Comparison of ENCODE assay signal across 8 cellular contexts in genomic region chr17:81519284-81520020, GRCh38. TPM values are rescaled to one million over a fixed set of nuclear protein-coding genes. Genes with fewer than 3 reads are reported as not detected.
DNase-seq lines count a peak whose midpoint lies in the region; ATAC-seq, FAIRE-seq and TF ChIP-seq lines count a peak whose summit lies in the region.

No MANE protein-coding gene starts in this region.

- H3K4me1 ChIP-seq in A549: peaks cover 43% of the 10 kb centered on the region
- peaks cover 2 to 23% (median 10%) of the 10 kb centered on the region in 4 donors for H3K4me1 ChIP-seq in liver (ENCODE audit: control insufficient read depth in 4 of 4, insufficient read depth in 4 of 4, low read length in 3 of 4)

- peak; percentile 47 to 67; a peak in 4 of 5 replicates for TF ChIP-seq RAD21 in A549 (conservative IDR thresholded peaks at IDR 0.05 in 1 of 2, IDR thresholded peaks at IDR 0.05 in 1 of 2)
- TF ChIP-seq RAD21 in liver (IDR thresholded peaks at IDR 0.05): peak in 1 of 2 donors; percentile 50

- peak; percentile 61 to 66 for DNase-seq in A549 (ENCODE audit: low read depth in 1 of 2, low spot score in 1 of 2)
- peak; percentile 61 for DNase-seq in T-helper 22 cell (ENCODE audit: low read depth)
- peak; percentile 31 for DNase-seq in bronchial epithelial cell (ENCODE audit: low read depth)
- DNase-seq in stimulated activated effector memory CD8-positive, alpha-beta T cell treated with anti-CD3 and anti-CD28 coated beads, Interleukin-12 subunit alpha, Interleukin-12 subunit beta, amount 100 ng/mL, for 72 hours (ENCODE audit: low spot score in 2 of 2): peak; percentile 46 to 70
- no peak for DNase-seq in SIG-M5 (lab: John Stamatoyannopoulos, UW)

- H3K36me3 ChIP-seq in bronchial epithelial cell (ENCODE audit: control insufficient read depth, insufficient read depth, low read length) (peaks cover 2% of the 10 kb centered on the region), liver (ENCODE audit: control insufficient read depth in 4 of 4, insufficient read depth in 3 of 4, low read depth in 1 of 4, low read length in 3 of 4) (no peaks in the 10 kb centered on the region)

- peaks cover 5% of the 10 kb centered on the region for H3K36me3 Mint-ChIP-seq in stimulated activated effector memory CD8-positive, alpha-beta T cell treated with anti-CD3 and anti-CD28 coated beads, Interleukin-12 subunit alpha, Interleukin-12 subunit beta, amount 100 ng/mL, for 72 hours

- H3K4me3 Mint-ChIP-seq in stimulated activated effector memory CD8-positive, alpha-beta T cell treated with anti-CD3 and anti-CD28 coated beads, Interleukin-12 subunit alpha, Interleukin-12 subunit beta, amount 100 ng/mL, for 72 hours: peak overlapping the region; percentile 98

- FAIRE-seq in A549 (lab: Jason Lieb, UNC) (no peak), bronchial epithelial cell (lab: Jason Lieb, UNC) (no peak)

- peak overlapping the region; percentile 99 for H3K4me2 ChIP-seq in A549

- H3K27ac ChIP-seq in A549 (peak overlapping the region; percentile 89 to 99), liver (ENCODE audit: low read depth in 1 of 2, low read length in 2 of 2) (peak overlapping the region in 1 of 2 donors; percentile 35)

- H3K4me3 ChIP-seq in A549: peak overlapping the region; percentile 66
- peak overlapping the region; percentile 45 for H3K4me3 ChIP-seq in bronchial epithelial cell (ENCODE audit: low read depth, low read length)
- H3K4me3 ChIP-seq in liver (ENCODE audit: low read depth in 1 of 3, low read length in 3 of 3): peak overlapping the region in 1 of 3 donors; percentile 33

- no peak overlapping the region for H3K27ac Mint-ChIP-seq in stimulated activated effector memory CD8-positive, alpha-beta T cell treated with anti-CD3 and anti-CD28 coated beads, Interleukin-12 subunit alpha, Interleukin-12 subunit beta, amount 100 ng/mL, for 72 hours

- ATAC-seq in A549 (peak; percentile 42 to 48), GM21529 (IDR thresholded peaks at IDR 0.05; ENCODE audit: unreplicated experiment) (peak; percentile 21), SK-N-SH treated with all-trans-retinoic acid at 6 μM for 48 hours (no peak)
- ATAC-seq in stimulated activated effector memory CD8-positive, alpha-beta T cell treated with anti-CD3 and anti-CD28 coated beads, Interleukin-12 subunit alpha, Interleukin-12 subunit beta, amount 100 ng/mL, for 72 hours: peak; percentile 64

- H3K9ac ChIP-seq in liver (ENCODE audit: low read depth in 1 of 2, low read length in 2 of 2): no peak overlapping the region

- no peak; a peak in 1 of 5 replicates for TF ChIP-seq EP300 in A549 (IDR thresholded peaks at IDR 0.05)

- H3K9me3 Mint-ChIP-seq in stimulated activated effector memory CD8-positive, alpha-beta T cell treated with anti-CD3 and anti-CD28 coated beads, Interleukin-12 subunit alpha, Interleukin-12 subunit beta, amount 100 ng/mL, for 72 hours: no peaks in the 10 kb centered on the region

- POLR2A ChIA-PET in A549 (lab: Yijun Ruan, JAX): interaction anchor here (1.0 to 2.0 kb wide), 7 partner anchors 10 to 281 kb away, joined by 3 to 19 read pairs (median 4); partner anchors contain the start of genes ARL16, FSCN2, HGS and NDUFAF8

- WGBS in A549 (ENCODE audit: missing lambda C conversion rate): 17% methylated on average over 28 of the region's 61 CpGs
- WGBS in liver: 6% methylated on average over 61 of the region's 61 CpGs

- TF ChIP-seq CTCF in A549 (IDR thresholded peaks at IDR 0.05) (peak; percentile 62), bronchial epithelial cell (IDR thresholded peaks at IDR 0.05; ENCODE audit: insufficient read depth, low read length, severe bottlenecking) (peak; percentile 79), liver (IDR thresholded peaks at IDR 0.05; ENCODE audit: low read depth, low read length, missing input control) (peak; percentile 47)

- H3K9me3 ChIP-seq in A549: no peaks in the 10 kb centered on the region
- H3K9me3 ChIP-seq in liver (ENCODE audit: control insufficient read depth in 4 of 4, low read length in 3 of 4): no peaks in the 10 kb centered on the region

- H3K27me3 ChIP-seq in bronchial epithelial cell (ENCODE audit: control insufficient read depth, insufficient read depth, low read length): no peaks in the 10 kb centered on the region
- no peaks in the 10 kb centered on the region for H3K27me3 ChIP-seq in liver (ENCODE audit: control insufficient read depth in 4 of 4, insufficient read depth in 4 of 4, low read length in 3 of 4)

- peak; percentile 3 for TF ChIP-seq POLR2A in A549 (IDR thresholded peaks at IDR 0.05; ENCODE audit: low read length)

- H3K4me1 Mint-ChIP-seq in stimulated activated effector memory CD8-positive, alpha-beta T cell treated with anti-CD3 and anti-CD28 coated beads, Interleukin-12 subunit alpha, Interleukin-12 subunit beta, amount 100 ng/mL, for 72 hours: peaks cover 17% of the 10 kb centered on the region

- CTCF ChIA-PET in A549 (lab: Yijun Ruan, JAX): interaction anchor here (0.6 to 5.5 kb wide), 47 partner anchors 10 to 266 kb away, joined by 3 to 65 read pairs (median 4); partner anchors contain the start of genes CCDC137, FAAP100, FSCN2 and OXLD1

TF ChIP-seq in A549, 52 proteins besides CTCF, POLR2A, EP300 and RAD21 (continues in another document):
- TF ChIP-seq SREBF2 (IDR thresholded peaks at IDR 0.05) (no peak), ZC3H11A (IDR thresholded peaks at IDR 0.05) (no peak), JUN (IDR thresholded peaks at IDR 0.05) (peak in 1 of 2 experiments; percentile 60; a peak in 3 of 5 replicates), KDM5A (IDR thresholded peaks at IDR 0.05) (no peak; the same call in 1 of the 2 replicates), SMC3 (IDR thresholded peaks at IDR 0.05) (peak; percentile 64), MYC (IDR thresholded peaks at IDR 0.05; ENCODE audit: borderline replicate concordance, low read length) (peak; percentile 23; the same call in 1 of the 2 replicates), CBX2 (IDR thresholded peaks at IDR 0.05; ENCODE audit: borderline replicate concordance, low read depth) (no peak)

TF ChIP-seq in liver, 16 proteins besides CTCF, POLR2A, EP300 and RAD21 (continues in another document):
- no peak for TF ChIP-seq YY1 (IDR thresholded peaks at IDR 0.05)
- TF ChIP-seq MAX (IDR thresholded peaks at IDR 0.05): no peak
- no peak for TF ChIP-seq GABPA (IDR thresholded peaks at IDR 0.05 in 1 of 2, conservative IDR thresholded peaks at IDR 0.05 in 1 of 2)
- no peak for TF ChIP-seq NR2F2 (IDR thresholded peaks at IDR 0.05)
- no peak for TF ChIP-seq HNF4G (IDR thresholded peaks at IDR 0.05)
- TF ChIP-seq RXRA (IDR thresholded peaks at IDR 0.05): no peak

TF ChIP-seq in SK-N-SH treated with all-trans-retinoic acid at 6 μM for 48 hours, 23 proteins besides CTCF, POLR2A, EP300 and RAD21 (continues in another document):
- TF ChIP-seq ZNF70 (CRISPR knock-in tag; IDR thresholded peaks at IDR 0.05): no peak
- TF ChIP-seq, protein P1, sequence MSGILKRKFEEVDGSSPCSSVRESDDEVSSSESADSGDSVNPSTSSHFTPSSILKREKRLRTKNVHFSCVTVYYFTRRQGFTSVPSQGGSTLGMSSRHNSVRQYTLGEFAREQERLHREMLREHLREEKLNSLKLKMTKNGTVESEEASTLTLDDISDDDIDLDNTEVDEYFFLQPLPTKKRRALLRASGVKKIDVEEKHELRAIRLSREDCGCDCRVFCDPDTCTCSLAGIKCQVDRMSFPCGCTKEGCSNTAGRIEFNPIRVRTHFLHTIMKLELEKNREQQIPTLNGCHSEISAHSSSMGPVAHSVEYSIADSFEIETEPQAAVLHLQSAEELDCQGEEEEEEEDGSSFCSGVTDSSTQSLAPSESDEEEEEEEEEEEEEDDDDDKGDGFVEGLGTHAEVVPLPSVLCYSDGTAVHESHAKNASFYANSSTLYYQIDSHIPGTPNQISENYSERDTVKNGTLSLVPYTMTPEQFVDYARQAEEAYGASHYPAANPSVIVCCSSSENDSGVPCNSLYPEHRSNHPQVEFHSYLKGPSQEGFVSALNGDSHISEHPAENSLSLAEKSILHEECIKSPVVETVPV (CRISPR knock-in tag; IDR thresholded peaks at IDR 0.05): no peak
- no peak for TF ChIP-seq ZNF565 (CRISPR knock-in tag; conservative IDR thresholded peaks at IDR 0.05; ENCODE audit: low read depth)
- TF ChIP-seq ARNTL (CRISPR knock-in tag; IDR thresholded peaks at IDR 0.05; ENCODE audit: borderline replicate concordance, low read depth): no peak
- no peak for TF ChIP-seq ZNF8 (CRISPR knock-in tag; IDR thresholded peaks at IDR 0.05)
- TF ChIP-seq ZC3H10 (CRISPR knock-in tag; IDR thresholded peaks at IDR 0.05): no peak

RNA-seq across cellular contexts. Expression of gene ACTG1, which starts 6.9 kb away (rescaled TPM):
- polyA plus RNA-seq in A549 (2011; rRNA removed): 2,042 and 2,306 TPM in 2 replicates
- polyA plus RNA-seq in A549 (2012; cell fraction: cytosol; rRNA removed): 14,539 and 15,776 TPM in 2 replicates
- 26,089 and 28,335 TPM in 2 replicates for polyA plus RNA-seq in A549 (2012; cell fraction: nucleus; rRNA removed)
- 7,182 to 8,782 TPM (median 7,263 TPM) in 3 replicates for polyA plus RNA-seq in A549 (2017; fragmentation: RNase III; extraction: RNeasy Plus Mini Kit Qiagen cat#74134 plus additional on column Dnase treatment)
- polyA minus RNA-seq in A549 (2011; rRNA and poly(A)+ RNA removed): 2,054 and 3,772 TPM in 2 replicates
- total RNA-seq in bronchial epithelial cell: 2,981 and 3,623 TPM in 2 replicates
- total RNA-seq in liver: 1,000 to 10,000 TPM; 1,434 to 1,699 TPM
- polyA plus RNA-seq in liver: 1,000 to 10,000 TPM in 1 of 2 donors, 100 to 1,000 TPM in 1; 347 to 1,129 TPM

RNA-seq across cellular contexts. Expression of gene FSCN2, which starts 8.7 kb away (rescaled TPM):
- polyA plus RNA-seq in A549 (2011; rRNA removed) (0.84 and 1.2 TPM in 2 replicates), A549 (2017; fragmentation: RNase III; extraction: RNeasy Plus Mini Kit Qiagen cat#74134 plus additional on column Dnase treatment) (1.3 to 1.7 TPM (median 1.3 TPM) in 3 replicates), liver (not detected)
- polyA plus RNA-seq in A549 (2012; cell fraction: cytosol; rRNA removed): 0.74 and 1.1 TPM in 2 replicates
- polyA plus RNA-seq in A549 (2012; cell fraction: nucleus; rRNA removed): 7.5 and 8.3 TPM in 2 replicates
- 3.6 and 3.7 TPM in 2 replicates for polyA minus RNA-seq in A549 (2011; rRNA and poly(A)+ RNA removed)
- total RNA-seq in bronchial epithelial cell (1.2 and 1.3 TPM in 2 replicates), liver (under 1 TPM; 0.09 to 0.42 TPM)

RNA-seq across cellular contexts. Expression of gene FAAP100, which starts 32.7 kb away (rescaled TPM):
- 5.4 and 7.2 TPM in 2 replicates for polyA plus RNA-seq in A549 (2011; rRNA removed)
- 17.3 and 25.1 TPM in 2 replicates for polyA plus RNA-seq in A549 (2012; cell fraction: cytosol; rRNA removed)
- 52.4 and 75.7 TPM in 2 replicates for polyA plus RNA-seq in A549 (2012; cell fraction: nucleus; rRNA removed)
- polyA plus RNA-seq in A549 (2017; fragmentation: RNase III; extraction: RNeasy Plus Mini Kit Qiagen cat#74134 plus additional on column Dnase treatment): 16.2 to 17.7 TPM (median 16.8 TPM) in 3 replicates
- 7.8 and 10.0 TPM in 2 replicates for polyA minus RNA-seq in A549 (2011; rRNA and poly(A)+ RNA removed)
- 10.5 and 12.8 TPM in 2 replicates for total RNA-seq in bronchial epithelial cell
- total RNA-seq in liver: 10 to 100 TPM in 1 of 2 donors, 1 to 10 TPM in 1; 8.7 to 10.6 TPM
- polyA plus RNA-seq in liver: 10 to 100 TPM in 1 of 2 donors, 1 to 10 TPM in 1; 8.1 to 14.7 TPM
